ENCODE assay signal across 23 cellular contexts in the genomic region with DNA sequence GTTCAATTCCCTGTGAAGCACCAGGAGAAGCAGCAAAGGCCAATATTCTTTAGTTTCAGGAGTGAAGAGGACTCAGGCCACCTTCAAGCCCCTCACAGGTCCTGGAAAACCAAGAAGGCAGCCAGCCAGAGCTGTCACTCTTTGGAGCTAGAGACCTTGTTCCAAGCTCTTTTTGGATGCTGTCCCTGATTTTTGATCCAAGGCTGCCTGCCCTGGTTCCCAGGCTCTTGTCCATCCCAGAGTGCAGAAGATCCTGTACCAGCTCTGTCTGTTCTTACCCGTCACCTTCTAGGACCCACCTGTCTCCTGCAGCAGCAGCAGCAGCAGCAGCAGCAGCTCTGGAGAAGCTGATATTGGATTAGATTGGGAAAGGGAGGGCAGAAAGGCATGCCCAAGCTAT.
"Had no signal": no experiment of that assay in that cellular context is flagged by ENCODE, and none has a peak within 500 bp of the region (broad histone marks: within the 10 kb centered on the region; RNA-seq: fewer than 3 reads in every experiment).

No MANE protein-coding gene starts in this region.

- ATAC-seq: activated CD4-positive, CD25-positive, alpha-beta regulatory T cell treated with anti-CD3 and anti-CD28 coated beads, Interleukin-2, amount 50 U/mL, for 24 hours; activated naive CD4-positive, alpha-beta T cell treated with anti-CD3 and anti-CD28 coated beads, Interleukin-2, amount 50 U/mL, for 72 hours; activated T-helper 17 cell treated with anti-CD3 and anti-CD28 coated beads, Interleukin-2, amount 50 U/mL, for 72 hours; effector memory CD8-positive, alpha-beta T cell; left lobe of liver; lower lobe of right lung had no signal

- H3K27ac ChIP-seq: adrenal gland, ascending aorta, brain microvascular endothelial cell, esophagus muscularis mucosa, hepatocyte, lower lobe of right lung, sigmoid colon, testis, uterus had no signal

- H3K36me3 ChIP-seq: adrenal gland, ascending aorta, brain microvascular endothelial cell, esophagus muscularis mucosa, lower lobe of right lung, sigmoid colon, uterus had no signal

- H3K4me3 ChIP-seq: adrenal gland, ascending aorta, esophagus muscularis mucosa, hepatocyte, lower lobe of right lung, sigmoid colon, smooth muscle cell, testis, uterus had no signal

- H3K9me3 Mint-ChIP-seq: activated naive CD4-positive, alpha-beta T cell treated with anti-CD3 and anti-CD28 coated beads, Interleukin-2, amount 50 U/mL, for 72 hours; activated T-helper 17 cell treated with anti-CD3 and anti-CD28 coated beads, Interleukin-2, amount 50 U/mL, for 72 hours; effector memory CD8-positive, alpha-beta T cell had no signal

- H3K4me1 Mint-ChIP-seq: activated T-helper 17 cell treated with anti-CD3 and anti-CD28 coated beads, Interleukin-2, amount 50 U/mL, for 72 hours; immature natural killer cell; naive B cell had no signal

- H3K9me3 ChIP-seq: adrenal gland, ascending aorta, esophagus muscularis mucosa, lower lobe of right lung, sigmoid colon, testis, uterus had no signal

- H3K36me3 Mint-ChIP-seq: activated naive CD4-positive, alpha-beta T cell treated with anti-CD3 and anti-CD28 coated beads, Interleukin-2, amount 50 U/mL, for 72 hours; immature natural killer cell; naive B cell had no signal

- H3K4me1 ChIP-seq: adrenal gland, ascending aorta, esophagus muscularis mucosa, lower lobe of right lung, sigmoid colon, testis, uterus had no signal

- H3K4me3 Mint-ChIP-seq: activated T-helper 17 cell treated with anti-CD3 and anti-CD28 coated beads, Interleukin-2, amount 50 U/mL, for 72 hours; effector memory CD8-positive, alpha-beta T cell; immature natural killer cell; naive B cell had no signal

- H3K27ac Mint-ChIP-seq: activated naive CD4-positive, alpha-beta T cell treated with anti-CD3 and anti-CD28 coated beads, Interleukin-2, amount 50 U/mL, for 72 hours; activated T-helper 17 cell treated with anti-CD3 and anti-CD28 coated beads, Interleukin-2, amount 50 U/mL, for 72 hours; naive B cell had no signal

- H3K27me3 ChIP-seq: adrenal gland, ascending aorta, brain microvascular endothelial cell, esophagus muscularis mucosa, hepatocyte, sigmoid colon, testis, uterus had no signal

- DNase-seq: activated T-cell treated with anti-CD3 and anti-CD28 coated beads, Interleukin-2, amount 50 U/mL, for 1 hour; adrenal gland; brain microvascular endothelial cell; caudate nucleus; effector memory CD8-positive, alpha-beta T cell; glutamatergic neuron; immature natural killer cell; lower lobe of right lung; naive B cell; sigmoid colon; stimulated activated CD4-positive, alpha-beta T cell treated with anti-CD3 and anti-CD28 coated beads, Interleukin-2, amount 100 ng/mL, for 48 hours; stimulated activated naive CD4-positive, alpha-beta T cell; testis; trophoblast cell; uterus had no signal
